ENCODE assay signal across 23 cellular contexts in genomic region chr5:52692039-52692438, GRCh38.
A peak's percentile ranks its signal among the peaks of the same experiment; 100 is the strongest.
DNase-seq lines count a peak whose midpoint lies in the region; ATAC-seq, FAIRE-seq and TF ChIP-seq lines count a peak whose summit lies in the region.
"Had no signal": no experiment of that assay in that cellular context is flagged by ENCODE, and none has a peak within 500 bp of the region (broad histone marks: within the 10 kb centered on the region; RNA-seq: fewer than 3 reads in every experiment).

No MANE protein-coding gene starts in this region.

- no peak overlapping the region for H3K4me2 ChIP-seq in HepG2 (ENCODE audit: low read depth, low read length)

- in situ Hi-C loops in HepG2 (cut with HindIII; ENCODE audit: extremely low pct_ligation_motif_present, low pct_unique_long_range_greater_than_20kb): no loop called here

- H3K27ac ChIP-seq in HepG2 (ENCODE audit: extremely low read length, insufficient read depth, low read length) (no peak overlapping the region), right lobe of liver (no peak overlapping the region)
- H3K27ac ChIP-seq: transverse colon had no signal

- no peak for TF ChIP-seq POLR2A in HepG2 (IDR thresholded peaks at IDR 0.05; ENCODE audit: insufficient read depth in 1 of 2, low read depth in 2 of 2, low read length in 2 of 2)
- no peak for TF ChIP-seq POLR2A in right lobe of liver (IDR thresholded peaks at IDR 0.05)

- no peak overlapping the region for H2AFZ ChIP-seq in HepG2 (ENCODE audit: low read length)

- H3K4me3 ChIP-seq in HepG2 (replicated peaks in 1 of 3; ENCODE audit: insufficient read depth in 1 of 3, low read depth in 2 of 3, low read length in 3 of 3) (no peak overlapping the region), right lobe of liver (no peak overlapping the region), adipocyte (ENCODE audit: low read length) (no peak overlapping the region), BE2C (ENCODE audit: low read depth, low read length) (no peak overlapping the region)
- H3K4me3 ChIP-seq: GM12878, transverse colon had no signal

- H3K36me3 ChIP-seq in HepG2 (replicated peaks in 1 of 2; ENCODE audit: control insufficient read depth in 1 of 2, insufficient read depth in 2 of 2, low read length in 2 of 2) (no peaks in the 10 kb centered on the region), right lobe of liver (no peaks in the 10 kb centered on the region), adipocyte (ENCODE audit: control insufficient read depth, insufficient read depth, low read length, severe bottlenecking) (no peaks in the 10 kb centered on the region), BE2C (no peaks in the 10 kb centered on the region)
- H3K36me3 ChIP-seq: transverse colon had no signal

- TF ChIP-seq RAD21 in HepG2 (CRISPR knock-in tag; IDR thresholded peaks at IDR 0.05): no peak

- ATAC-seq in HepG2 (no peak), right lobe of liver (no peak), GM18870 (IDR thresholded peaks at IDR 0.05; ENCODE audit: unreplicated experiment) (no peak)
- ATAC-seq: activated naive CD4-positive, alpha-beta T cell treated with anti-CD3 and anti-CD28 coated beads, Interleukin-2, amount 50 U/mL, for 72 hours; GM12878; stimulated activated memory B cell treated with anti-CD40 and anti-IgM and Interleukin-4, amounts not matched to agents 10 μg/mL and 1 μg/mL and 100 μg/mL, for 72 hours had no signal

- no peak for TF ChIP-seq EP300 in HepG2 (IDR thresholded peaks at IDR 0.05; ENCODE audit: low read depth in 2 of 2, low read length in 2 of 2)
- TF ChIP-seq EP300 in HepG2 (CRISPR knock-in tag; IDR thresholded peaks at IDR 0.05; ENCODE audit: borderline replicate concordance): no peak

- H4K20me1 ChIP-seq in HepG2 (ENCODE audit: insufficient read depth, low read length): no peaks in the 10 kb centered on the region

- POLR2A ChIA-PET in HepG2 (lab: Yijun Ruan, JAX): no interaction called here

- H3K9me3 ChIP-seq in HepG2 (ENCODE audit: low read length) (no peaks in the 10 kb centered on the region), right lobe of liver (no peaks in the 10 kb centered on the region), adipocyte (ENCODE audit: control insufficient read depth, low read length) (no peaks in the 10 kb centered on the region), BE2C (no peaks in the 10 kb centered on the region; the same call in 1 of the 2 replicates)
- H3K9me3 ChIP-seq: transverse colon had no signal

- no peak overlapping the region for H3K9ac ChIP-seq in HepG2 (ENCODE audit: insufficient read depth, low read depth, low read length)
- H3K9ac ChIP-seq in adipocyte (ENCODE audit: low read length): no peak overlapping the region

- H3K27me3 ChIP-seq in HepG2 (ENCODE audit: control insufficient read depth in 1 of 2, insufficient read depth in 2 of 2, low read length in 2 of 2) (peaks cover 0 to 13% of the 10 kb centered on the region in 2 experiments; a peak in 2 of 5 replicates), right lobe of liver (no peaks in the 10 kb centered on the region), adipocyte (replicated peaks; ENCODE audit: control insufficient read depth, insufficient read depth, low read length) (no peaks in the 10 kb centered on the region), BE2C (no peaks in the 10 kb centered on the region)
- H3K27me3 ChIP-seq: transverse colon had no signal

- BruUV-seq in HepG2 (replicated peaks; lab: Mats Ljungman, UMichigan): no TSS peak

- DNase-seq in HepG2 (ENCODE audit: low spot score): no peak
- no peak for DNase-seq in right lobe of liver
- peak; percentile 61 for DNase-seq in adipocyte (ENCODE audit: low read depth)
- DNase-seq in iris pigment epithelial cell (ENCODE audit: low read depth): peak; percentile 76
- no peak for DNase-seq in NCI-H446 treated with DMSO at 0.1 percent for 48 hours (lab: John Stamatoyannopoulos, UW)
- DNase-seq in NCI-H187 (lab: John Stamatoyannopoulos, UW): no peak
- no peak for DNase-seq in BE2C
- DNase-seq: activated CD4-positive, alpha-beta T cell treated with anti-CD3 and anti-CD28 coated beads for 4 hours; central memory CD4-positive, alpha-beta T cell; KG1; NCI-H1436; NCI-H345; occipital lobe; SIG-M5; small intestine; transverse colon had no signal

- intact Hi-C loops in HepG2 (cut with micrococcal nuclease; ENCODE audit: unreplicated experiment) (no loop called here), right lobe of liver (cut with DNase I) (no loop called here)

- H3K4me1 ChIP-seq in HepG2 (ENCODE audit: insufficient read depth, low read length) (no peaks in the 10 kb centered on the region), right lobe of liver (no peaks in the 10 kb centered on the region), adipocyte (ENCODE audit: control insufficient read depth, insufficient read depth, low read length) (peaks cover 19% of the 10 kb centered on the region), BE2C (peaks cover 5% of the 10 kb centered on the region; the same call in 1 of the 2 replicates)
- H3K4me1 ChIP-seq: transverse colon had no signal

- no peak for FAIRE-seq in HepG2 (lab: Jason Lieb, UNC)
- FAIRE-seq: A204.1, endometrium, GM12878, H54, small intestine had no signal

- CTCF ChIA-PET in HepG2 (lab: Yijun Ruan, JAX; ENCODE audit: low intra/inter-chr PET ratio, low total read pairs): no interaction called here

- no peaks in the 10 kb centered on the region for H3K79me2 ChIP-seq in HepG2 (ENCODE audit: insufficient read depth, low read length)

- TF ChIP-seq CTCF in HepG2 (CRISPR knock-in tag; IDR thresholded peaks at IDR 0.05) (no peak), right lobe of liver (IDR thresholded peaks at IDR 0.05) (no peak), BE2C (IDR thresholded peaks at IDR 0.05; ENCODE audit: low read depth, low read length) (no peak)

TF ChIP-seq in HepG2, 621 proteins besides CTCF, POLR2A, EP300 and RAD21:
- TF ChIP-seq ZNF547 (CRISPR knock-in tag; IDR thresholded peaks at IDR 0.05) (no peak), DBP (CRISPR knock-in tag; IDR thresholded peaks at IDR 0.05; ENCODE audit: not compliant biosample characterization) (no peak), PAXIP1 (CRISPR knock-in tag; conservative IDR thresholded peaks at IDR 0.05) (no peak), DPF2 (CRISPR knock-in tag; IDR thresholded peaks at IDR 0.05; ENCODE audit: borderline replicate concordance, low read depth) (no peak), MAFK (conservative IDR thresholded peaks at IDR 0.05 in 1 of 2, IDR thresholded peaks at IDR 0.05 in 1 of 2; ENCODE audit: low read length in 2 of 2) (peak; percentile 5 to 27; a peak in 2 of 4 replicates), ZNF17 (CRISPR knock-in tag; IDR thresholded peaks at IDR 0.05) (no peak), GTF3A (CRISPR knock-in tag; conservative IDR thresholded peaks at IDR 0.05) (no peak)

Comparison
In these comparisons a context has a peak if more than half of its experiments do, and no peak if none do; other contexts are left out.
1. DNase-seq: peak in adipocyte (single experiment) and iris pigment epithelial cell (single experiment); none in HepG2 (single experiment), right lobe of liver (0 of 3), NCI-H446 treated with DMSO at 0.1 percent for 48 hours (single experiment), NCI-H187 (0 of 2) and BE2C (single experiment).